9 cellular contexts compared by ENCODE assay signal in genomic region chr20:51560550-51561307, GRCh38. TPM values are rescaled to one million over a fixed set of nuclear protein-coding genes. Genes with fewer than 3 reads are reported as not detected.
DNase-seq lines count a peak whose midpoint lies in the region; ATAC-seq and TF ChIP-seq lines count a peak whose summit lies in the region.
"Had no signal": no experiment of that assay in that cellular context is flagged by ENCODE, and none has a peak within 500 bp of the region (broad histone marks: within the 10 kb centered on the region; RNA-seq: fewer than 3 reads in every experiment).

No MANE protein-coding gene starts in this region.

- ATAC-seq in left ventricle myocardium superior (no peak), left lobe of liver (no peak)

- no peak for TF ChIP-seq POLR2A in uterus (IDR thresholded peaks at IDR 0.05)

- H3K27me3 ChIP-seq in left ventricle myocardium inferior (ENCODE audit: low read depth) (peaks cover 17% of the 10 kb centered on the region), uterus (no peaks in the 10 kb centered on the region)

- DNase-seq in left ventricle myocardium inferior (no peak), left ventricle myocardium superior (no peak), astrocyte of the cerebellum (ENCODE audit: low read depth) (no peak), myocyte (ENCODE audit: low read depth) (peak; percentile 6), uterus (no peak), NOMO-1 treated with DMSO at 0.1 percent for 48 hours (lab: John Stamatoyannopoulos, UW; ENCODE audit: unreplicated experiment) (no peak), left lobe of liver (ENCODE audit: low spot score) (no peak), pons (ENCODE audit: low spot score) (no peak)
- DNase-seq: islet precursor cell had no signal

- TF ChIP-seq CTCF in left ventricle myocardium inferior (IDR thresholded peaks at IDR 0.05; ENCODE audit: borderline replicate concordance) = no peak
- TF ChIP-seq CTCF in astrocyte of the cerebellum (IDR thresholded peaks at IDR 0.05; ENCODE audit: low read depth, low read length, missing control alignments) = no peak
- TF ChIP-seq CTCF in uterus (IDR thresholded peaks at IDR 0.05) = no peak

- H3K27ac ChIP-seq in left ventricle myocardium inferior (replicated peaks) (no peak overlapping the region), uterus (peak overlapping the region; percentile 93 to 94)

- intact Hi-C loops in left ventricle myocardium inferior (cut with micrococcal nuclease) (no loop called here), left ventricle myocardium superior (cut with micrococcal nuclease) (no loop called here), uterus (cut with DNase I; ENCODE audit: low total_unique reads) (loop anchor here (5.0 kb wide), 1 partner anchor 113 kb away; no protein-coding TSS in a partner anchor)

- H3K4me1 ChIP-seq in left ventricle myocardium inferior (peaks cover 51% of the 10 kb centered on the region), uterus (peaks cover 8 to 9% of the 10 kb centered on the region in 2 donors)

- H3K36me3 ChIP-seq in left ventricle myocardium inferior = no peaks in the 10 kb centered on the region
- no peaks in the 10 kb centered on the region for H3K36me3 ChIP-seq in uterus

- H3K9me3 ChIP-seq in left ventricle myocardium inferior (replicated peaks) (no peaks in the 10 kb centered on the region), uterus (no peaks in the 10 kb centered on the region)

- in situ Hi-C loops in astrocyte of the cerebellum (cut with HindIII; ENCODE audit: low sequenced_read_pairs) = no loop called here

- H3K4me3 ChIP-seq in left ventricle myocardium inferior (peak overlapping the region; percentile 70), astrocyte of the cerebellum (ENCODE audit: low read depth, low read length) (peak overlapping the region; percentile 65), uterus (peak overlapping the region; percentile 44 to 55)

RNA-seq across cellular contexts. Expression of gene NFATC2, which starts 18.2 kb away (rescaled TPM):
- total RNA-seq in left ventricle myocardium inferior = 4.2 TPM
- total RNA-seq in left ventricle myocardium superior = 2.3 TPM
- total RNA-seq in myocyte = 0.10 TPM in 1 of 2 replicates, not detected in the other
- polyA plus RNA-seq in myocyte (2012) = 0.45 TPM
- 10 to 100 TPM in 3 of 4 donors, 1 to 10 TPM in 1; 5.7 to 36.4 (median 12.0) TPM for total RNA-seq in uterus
- 4.6 TPM for total RNA-seq in left lobe of liver
